ENCODE assay signal across 32 cellular contexts in genomic region chr14:36313206-36313605, GRCh38. TPM values are rescaled to one million over a fixed set of nuclear protein-coding genes. Genes with fewer than 3 reads are reported as not detected.
DNase-seq lines count a peak whose midpoint lies in the region; ATAC-seq, FAIRE-seq and TF ChIP-seq lines count a peak whose summit lies in the region.
"Had no signal": no experiment of that assay in that cellular context is flagged by ENCODE, and none has a peak within 500 bp of the region (broad histone marks: within the 10 kb centered on the region; RNA-seq: fewer than 3 reads in every experiment).

No MANE protein-coding gene starts in this region.

- 39% methylated on average over 2 of the region's 2 CpGs; no CpG with 5 or more reads in 1 of the 2 experiments for WGBS in H1 (ENCODE audit: extremely low coverage in 1 of 2, insufficient coverage in 1 of 2, insufficient read length in 1 of 2, insufficient replicate concordance in 2 of 2, low coverage in 1 of 2, low lambda C conversion rate in 2 of 2, missing lambda C conversion rate in 1 of 2), 2 experiments

- no peak overlapping the region for H2BK5ac ChIP-seq in H1 (ENCODE audit: low read depth, low read length)

- H3K23me2 ChIP-seq in H1 (ENCODE audit: low read depth, low read length): no peaks in the 10 kb centered on the region

- H3K4ac ChIP-seq in H1 (replicated peaks; ENCODE audit: insufficient read length, low read depth, low read length): no peak overlapping the region

- DNase-seq in DMS79 (lab: John Stamatoyannopoulos, UW): peak; percentile 16
- peak; percentile 53 for DNase-seq in NCI-H128 (lab: John Stamatoyannopoulos, UW; ENCODE audit: unreplicated experiment)
- DNase-seq in NCI-H2227 (lab: John Stamatoyannopoulos, UW; ENCODE audit: unreplicated experiment): peak; percentile 72
- no peak for DNase-seq in H1 (ENCODE audit: low read depth in 1 of 2, low spot score in 2 of 2)
- DNase-seq in foreskin fibroblast: no peak
- DNase-seq: activated CD4-positive, CD25-positive, alpha-beta regulatory T cell; activated CD8-positive, alpha-beta memory T cell treated with anti-CD3 and anti-CD28 coated beads, Interleukin-2, amount 10 ng/mL, durations not matched to agents 7 days and 5 days; activated naive CD4-positive, alpha-beta T cell; activated T-cell treated with anti-CD3 and anti-CD28 coated beads, Interleukin-2, amount 50 U/mL, for 48 hours; adrenal gland; Caco-2; cerebellar nuclear complex; dermis blood vessel endothelial cell; DND-41; endodermal cell; GF-D8; heart left ventricle; IMR-90; left ventricle myocardium inferior; mesenchymal stem cell; NCI-H2029 treated with DMSO at 0.1 percent for 48 hours; NCI-H510A; right cardiac atrium; spleen; stimulated activated CD4-positive, alpha-beta T cell treated with anti-CD3 and anti-CD28 coated beads, Interleukin-2, amount 100 ng/mL, for 24 hours had no signal

- TF ChIP-seq POLR2A in H1 (IDR thresholded peaks at IDR 0.05; ENCODE audit: control extremely low read depth in 1 of 2, low read depth in 2 of 2, low read length in 2 of 2): no peak

- H2BK120ac ChIP-seq in H1 (replicated peaks; ENCODE audit: low read depth, low read length): no peak overlapping the region

- POLR2A ChIA-PET in H1 (lab: Charles Lee; ENCODE audit: partially characterized antibody): interaction anchor here (1.5 kb wide), 1 partner anchor 9 kb away, joined by 3 read pairs; no protein-coding TSS in a partner anchor

- no peak for TF ChIP-seq RAD21 in H1 (IDR thresholded peaks at IDR 0.05 in 1 of 2, conservative IDR thresholded peaks at IDR 0.05 in 1 of 2; ENCODE audit: low read depth in 2 of 2, low read length in 2 of 2)

- H3K18ac ChIP-seq in H1 (ENCODE audit: extremely low read depth, low read length): no peak overlapping the region

- H3K27ac ChIP-seq in H1 (ENCODE audit: low read depth, low read length): no peak overlapping the region
- H3K27ac ChIP-seq: adrenal gland, BLaER1, heart left ventricle, left ventricle myocardium inferior, SK-N-MC, spleen, tibial nerve had no signal

- FAIRE-seq in H1 (lab: Jason Lieb, UNC): peak; percentile 65
- FAIRE-seq: keratinocyte had no signal

- no peak for TF ChIP-seq EP300 in H1 (IDR thresholded peaks at IDR 0.05; ENCODE audit: borderline replicate concordance in 1 of 2, low read depth in 2 of 2, low read length in 2 of 2)

- no peak overlapping the region for H2BK20ac ChIP-seq in H1 (ENCODE audit: low read length)

- no peak overlapping the region for H4K8ac ChIP-seq in H1 (ENCODE audit: extremely low read depth, insufficient read depth, low read length)

- peaks cover 1 to 2% of the 10 kb centered on the region in 2 experiments for H4K20me1 ChIP-seq in H1 (replicated peaks in 1 of 2; ENCODE audit: control insufficient read depth in 1 of 2, insufficient read depth in 2 of 2, low read length in 2 of 2)

- H3K79me1 ChIP-seq in H1 (ENCODE audit: low read depth, low read length): no peaks in the 10 kb centered on the region

- CTCF ChIA-PET in H1 (lab: Charles Lee; ENCODE audit: partially characterized antibody): interaction anchor here (0.6 to 2.9 kb wide), 11 partner anchors 11 to 243 kb away, joined by 3 to 13 read pairs (median 3); no protein-coding TSS in a partner anchor

- H4K91ac ChIP-seq in H1 (replicated peaks; ENCODE audit: insufficient read length, low read length): no peak overlapping the region

- H3K4me1 ChIP-seq in H1 (replicated peaks in 1 of 4; ENCODE audit: control insufficient read depth in 3 of 4, insufficient read depth in 4 of 4, low read length in 3 of 4): peaks cover 0 to 8% (median 2%) of the 10 kb centered on the region in 4 experiments; a peak in 5 of 7 replicates
- H3K4me1 ChIP-seq: BLaER1, Caco-2 had no signal

- no peak overlapping the region for H4K5ac ChIP-seq in H1 (ENCODE audit: insufficient read length, low read depth, low read length)

- no peak overlapping the region for H2AFZ ChIP-seq in H1 (ENCODE audit: low read length)

- H2AK5ac ChIP-seq in H1 (ENCODE audit: low read depth, low read length): no peak overlapping the region

- ATAC-seq in HG03196 (IDR thresholded peaks at IDR 0.05; ENCODE audit: unreplicated experiment): no peak
- ATAC-seq in HG03159 (IDR thresholded peaks at IDR 0.05; ENCODE audit: unreplicated experiment): no peak
- ATAC-seq: activated CD8-positive, alpha-beta memory T cell treated with anti-CD3 and anti-CD28 coated beads, Interleukin-2, amount 10 ng/mL, durations not matched to agents 7 days and 5 days; esophagus mucosa; heart left ventricle; right cardiac atrium had no signal

- H3K14ac ChIP-seq in H1 (ENCODE audit: insufficient read length): no peak overlapping the region

- H3K27me3 ChIP-seq in H1 (replicated peaks in 1 of 4; ENCODE audit: control insufficient read depth in 3 of 4, extremely low read depth in 1 of 4, insufficient read depth in 3 of 4, low read length in 3 of 4): no peaks in the 10 kb centered on the region
- H3K27me3 ChIP-seq: adrenal gland, BLaER1, heart left ventricle, spleen, tibial nerve had no signal

- H2BK12ac ChIP-seq in H1 (ENCODE audit: low read depth, low read length): no peak overlapping the region

- H3K9me3 ChIP-seq in H1 (ENCODE audit: insufficient read depth in 2 of 2, low read depth in 1 of 2, low read length in 1 of 2): no peaks in the 10 kb centered on the region
- H3K9me3 ChIP-seq: adrenal gland, BLaER1, Caco-2, heart left ventricle, left ventricle myocardium inferior, spleen, tibial nerve had no signal

- no peak for TF ChIP-seq CTCF in H1 (IDR thresholded peaks at IDR 0.05; ENCODE audit: control extremely low read depth in 1 of 3, insufficient read depth in 1 of 3, low read depth in 1 of 3, low read length in 3 of 3)
- TF ChIP-seq CTCF in foreskin fibroblast (IDR thresholded peaks at IDR 0.05; ENCODE audit: low read depth, low read length): no peak

- H3K79me2 ChIP-seq in H1 (ENCODE audit: control insufficient read depth in 1 of 2, insufficient read depth in 2 of 2, low read length in 2 of 2): peaks cover 0 to 31% of the 10 kb centered on the region in 2 experiments; a peak in 2 of 4 replicates

- no peak overlapping the region for H3K23ac ChIP-seq in H1 (ENCODE audit: insufficient read length)

- H3K4me2 ChIP-seq in H1 (ENCODE audit: insufficient read depth in 1 of 2, low read depth in 2 of 2, low read length in 2 of 2): peak overlapping the region in 1 of 2 experiments; percentile 31; a peak in 1 of 4 replicates
- H3K4me2 ChIP-seq: BLaER1 had no signal

- H3K36me3 ChIP-seq in H1 (ENCODE audit: control insufficient read depth in 2 of 4, insufficient read depth in 4 of 4, low read length in 3 of 4): peaks cover 4 to 40% (median 21%) of the 10 kb centered on the region in 4 experiments; a peak in 7 of 8 replicates

- H3K4me3 ChIP-seq in H1 (ENCODE audit: extremely low read depth in 1 of 4, insufficient read depth in 2 of 4, low read depth in 3 of 4, low read length in 4 of 4) (no peak overlapping the region), foreskin fibroblast (ENCODE audit: low read depth in 1 of 2, low read length in 2 of 2) (no peak overlapping the region)
- H3K4me3 ChIP-seq: adrenal gland, BLaER1, heart left ventricle, left ventricle myocardium inferior, SK-N-MC, spleen, tibial nerve had no signal

- H3K9ac ChIP-seq in H1 (replicated peaks in 1 of 4; ENCODE audit: extremely low read depth in 1 of 4, low read depth in 3 of 4, low read length in 3 of 4): peak overlapping the region in 1 of 4 experiments; percentile 8; a peak in 2 of 7 replicates
- H3K9ac ChIP-seq: BLaER1 had no signal

- no peak overlapping the region for H2BK15ac ChIP-seq in H1 (ENCODE audit: low read length)

- H3K56ac ChIP-seq in H1 (replicated peaks; ENCODE audit: insufficient read length, low read depth, low read length): no peak overlapping the region

TF ChIP-seq in H1, 55 proteins besides CTCF, POLR2A, EP300 and RAD21:
- TF ChIP-seq MAFK (IDR thresholded peaks at IDR 0.05; ENCODE audit: low read depth, low read length): no peak
- no peak for TF ChIP-seq CEBPB (IDR thresholded peaks at IDR 0.05; ENCODE audit: low read depth, low read length)
- no peak for TF ChIP-seq FOSL1 (IDR thresholded peaks at IDR 0.05; ENCODE audit: insufficient read depth, low read depth, low read length)

RNA-seq across cellular contexts. Expression of gene MBIP, which starts 7.2 kb away (rescaled TPM):
- total RNA-seq in H1 (2021; fragmentation: NEBNext Ultra II Directional; extraction: Animal tissue kit (Norgen Biotek cat#: 25700)): 24.4 and 27.4 TPM in 2 replicates
- polyA plus RNA-seq in H1 (2011; rRNA removed): 9.4 and 15.0 TPM in 2 replicates
- 19.7 TPM for polyA plus RNA-seq in H1 (2011; cell fraction: cytosol; rRNA removed)
- 10.6 TPM for polyA plus RNA-seq in H1 (2011; cell fraction: nucleus; rRNA removed)
- 14.3 to 21.4 TPM (median 14.7 TPM) in 4 replicates for polyA plus RNA-seq in H1 (2012, experiment 1 of 2)
- polyA plus RNA-seq in H1 (2012, experiment 2 of 2): 5.7 TPM
- 24.4 TPM for polyA plus RNA-seq in H1 (2013, experiment 1 of 2)
- 23.0 TPM for polyA plus RNA-seq in H1 (2013, experiment 2 of 2)
- polyA minus RNA-seq in H1 (2011; rRNA and poly(A)+ RNA removed): 14.7 and 15.9 TPM in 2 replicates
- polyA minus RNA-seq in H1 (2011; cell fraction: cytosol; rRNA and poly(A)+ RNA removed): 12.6 TPM
- polyA minus RNA-seq in H1 (2011; cell fraction: nucleus; rRNA and poly(A)+ RNA removed): 31.9 TPM

Comparison
In these comparisons a context has a peak if more than half of its experiments do, and no peak if none do; other contexts are left out.
1. DNase-seq: peak in DMS79 (single experiment), NCI-H128 (single experiment) and NCI-H2227 (single experiment); none in H1 (0 of 2) and foreskin fibroblast (0 of 2).